ENCODE assay signal across 8 cellular contexts in genomic region chr11:63768232-63769043, GRCh38. TPM values are rescaled to one million over a fixed set of nuclear protein-coding genes. Genes with fewer than 3 reads are reported as not detected.
DNase-seq lines count a peak whose midpoint lies in the region; ATAC-seq, FAIRE-seq and TF ChIP-seq lines count a peak whose summit lies in the region.

TSS of gene ZFTA (minus strand) at chr11:63768775. CDS start at chr11:63768622, 153 bp downstream.

- H2AFZ ChIP-seq in ACC112 (ENCODE audit: low read length, unreplicated experiment) (peak within 1 kb of the TSS; percentile 75), neuron (ENCODE audit: low read depth, low read length) (peak within 1 kb of the TSS; percentile 55)

- no peaks in the 10 kb centered on the region for H3K36me3 ChIP-seq in ACC112 (ENCODE audit: insufficient read depth, low read length)
- peaks cover 23% of the 10 kb centered on the region for H3K36me3 ChIP-seq in neuron (ENCODE audit: insufficient read depth, low read length)
- H3K36me3 ChIP-seq in thymus (ENCODE audit: control insufficient read depth, insufficient read depth), result peaks cover 14% of the 10 kb centered on the region

- ATAC-seq in GM18907 (IDR thresholded peaks at IDR 0.05; ENCODE audit: unreplicated experiment) (peak; percentile 53), HG03571 (IDR thresholded peaks at IDR 0.05; ENCODE audit: unreplicated experiment) (peak; percentile 53), foreskin keratinocyte (peak; percentile 47)

- peaks cover 18% of the 10 kb centered on the region for H3K79me2 ChIP-seq in ACC112 (ENCODE audit: control insufficient read depth, insufficient read depth, low read length, unreplicated experiment)

- DNase-seq in RCC 7860 (ENCODE audit: low spot score) (peak; percentile 15), foreskin keratinocyte (peak in 1 of 2 donors; percentile 28)
- peak; percentile 51 for DNase-seq in activated gamma-delta T cell treated with anti-CD3 and anti-CD28 coated beads, Interleukin-2, amount 50 U/mL, for 16 hours (ENCODE audit: low read depth)

- H3K4me3 ChIP-seq in ACC112 (ENCODE audit: low read depth, low read length) (peak within 1 kb of the TSS; percentile 91), neuron (ENCODE audit: low read length) (peak within 1 kb of the TSS; percentile 97), thymus (ENCODE audit: low read length) (peak within 1 kb of the TSS; percentile 96)

- H3K27me3 ChIP-seq in ACC112 (ENCODE audit: insufficient read depth, low read length) (no peaks in the 10 kb centered on the region), foreskin keratinocyte (peaks cover 4% of the 10 kb centered on the region), neuron (ENCODE audit: insufficient read depth, low read length) (no peaks in the 10 kb centered on the region), thymus (ENCODE audit: control insufficient read depth, insufficient read depth) (peaks cover 13% of the 10 kb centered on the region)

- H3K4me1 ChIP-seq in ACC112 (ENCODE audit: control insufficient read depth, insufficient read depth, low read length, unreplicated experiment), result peaks cover 23% of the 10 kb centered on the region
- H3K4me1 ChIP-seq in foreskin keratinocyte, result no peaks in the 10 kb centered on the region
- peaks cover 28% of the 10 kb centered on the region for H3K4me1 ChIP-seq in neuron (ENCODE audit: insufficient read depth, low read length)
- peaks cover 13% of the 10 kb centered on the region for H3K4me1 ChIP-seq in thymus (ENCODE audit: control insufficient read depth, insufficient read depth, low read length)

- under 1% methylated on average over 114 of the region's 114 CpGs for WGBS in thymus

- H3K27ac ChIP-seq in ACC112 (ENCODE audit: low read depth, low read length) (peak within 1 kb of the TSS; percentile 48), foreskin keratinocyte (peak within 1 kb of the TSS; percentile 40), thymus (ENCODE audit: low read depth) (peak within 1 kb of the TSS; percentile 42)

- H3K9me3 ChIP-seq in neuron (ENCODE audit: low read length) (no peaks in the 10 kb centered on the region), thymus (ENCODE audit: control insufficient read depth) (no peaks in the 10 kb centered on the region)

- TF ChIP-seq CTCF in foreskin keratinocyte (conservative IDR thresholded peaks at IDR 0.05), result peak; percentile 71

- no peak for FAIRE-seq in RCC 7860 (lab: Jason Lieb, UNC)

RNA-seq across cellular contexts. Expression of gene ZFTA, which starts in this region (rescaled TPM):
- total RNA-seq in foreskin keratinocyte, result 5.4 and 5.6 TPM in 2 replicates
- polyA plus RNA-seq in foreskin keratinocyte, result 2.4 and 2.5 TPM in 2 replicates
- polyA plus RNA-seq in thymus, result 10.3 TPM
